8 cellular contexts compared by ENCODE assay signal in the genomic region with DNA sequence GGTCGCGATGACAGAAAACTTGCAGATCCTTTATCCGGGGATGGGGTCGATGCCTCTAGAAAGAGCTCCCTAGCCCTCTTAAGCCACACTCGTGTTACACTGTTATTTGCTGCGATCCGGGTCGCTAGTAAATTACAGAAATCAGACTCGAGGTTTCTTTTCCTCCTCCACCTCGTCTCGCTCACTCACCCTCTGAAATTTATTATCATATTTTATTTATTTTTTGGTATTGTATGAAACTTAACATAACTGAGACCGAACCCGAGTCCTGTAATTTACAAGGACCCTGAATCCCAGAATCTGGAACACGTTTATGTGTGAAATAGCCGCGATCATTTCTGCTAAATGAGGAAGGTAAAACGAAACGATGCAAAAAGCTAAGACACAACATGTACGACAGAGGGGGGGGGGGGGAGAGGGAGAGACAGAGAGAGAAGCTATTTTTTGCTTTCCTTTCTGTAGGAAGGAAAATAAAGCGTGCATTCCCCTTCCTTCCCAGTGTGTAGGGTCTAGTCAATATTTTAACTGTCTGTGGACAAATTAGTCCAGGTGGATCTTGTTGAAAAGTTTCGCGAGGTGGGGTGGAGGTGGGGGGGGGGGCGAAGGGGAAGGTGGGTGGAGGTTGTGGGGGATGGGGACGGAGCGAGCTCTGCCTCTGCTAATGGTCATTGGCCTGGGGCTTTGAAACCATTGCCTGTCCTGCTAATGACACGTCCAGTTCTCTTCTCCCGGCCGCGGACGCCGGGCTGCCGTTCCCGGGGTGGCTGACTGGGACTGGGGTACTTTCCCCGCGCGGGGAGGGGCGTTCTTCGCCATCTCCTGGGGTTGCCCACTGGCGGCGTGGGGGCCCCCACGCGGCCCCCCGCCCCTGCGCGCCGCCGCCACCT. TPM values are rescaled to one million over a fixed set of nuclear protein-coding genes. Genes with fewer than 3 reads are reported as not detected.
A peak's percentile ranks its signal among the peaks of the same experiment; 100 is the strongest.
DNase-seq lines count a peak whose midpoint lies in the region; ATAC-seq and TF ChIP-seq lines count a peak whose summit lies in the region.

No MANE protein-coding gene starts in this region.

- H3K4me1 ChIP-seq in OCI-LY7 (ENCODE audit: insufficient read depth, low read length, poor library complexity, severe bottlenecking) (peaks cover 57% of the 10 kb centered on the region), stomach smooth muscle (ENCODE audit: control insufficient read depth, insufficient read depth, low read length) (peaks cover 13% of the 10 kb centered on the region)

- no peaks in the 10 kb centered on the region for H3K9me2 ChIP-seq in OCI-LY7 (ENCODE audit: insufficient read depth, low read length)

- 0 out of 2 replicates have a peak, but pooled peaks cover 8% of the 10 kb centered on the region for H4K20me1 ChIP-seq in OCI-LY7 (ENCODE audit: insufficient read depth, low read length)

- H3K9ac ChIP-seq in stomach smooth muscle (ENCODE audit: low read length in 2 of 2) = peak overlapping the region; percentile 88 to 94

- H3K27ac ChIP-seq in OCI-LY7 (ENCODE audit: low read depth, low read length, poor library complexity, severe bottlenecking) (peak overlapping the region; percentile 82), stomach smooth muscle (ENCODE audit: low read length) (peak overlapping the region; percentile 88)

- POLR2A ChIA-PET in OCI-LY7 (lab: Charles Lee) = interaction anchor here (0.6 to 1.2 kb wide), 8 partner anchors 11 to 700 kb away, joined by 3 to 6 read pairs (median 4); no protein-coding TSS in a partner anchor

- intact Hi-C loops in OCI-LY7 (cut with micrococcal nuclease; ENCODE audit: unreplicated experiment) = loop anchor here (5.0 to 10.0 kb wide), 7 partner anchors 73 to 1267 kb away; a partner anchor contains a TSS

- H3K36me3 ChIP-seq in OCI-LY7 (ENCODE audit: insufficient read depth, low read length) (peaks cover 31% of the 10 kb centered on the region; the same call in 1 of the 2 replicates), stomach smooth muscle (ENCODE audit: control insufficient read depth in 2 of 2, insufficient read depth in 2 of 2, low read length in 2 of 2) (no peaks in the 10 kb centered on the region)

- H3K79me2 ChIP-seq in OCI-LY7 (ENCODE audit: insufficient read depth, low read depth, low read length) = peaks cover 53% of the 10 kb centered on the region

- CTCF ChIA-PET in OCI-LY7 (lab: Charles Lee; ENCODE audit: unreplicated experiment) = interaction anchor here (0.6 kb wide), 1 partner anchor 1124 kb away, joined by 4 read pairs; no protein-coding TSS in a partner anchor

- peak overlapping the region; percentile 98 for H3K4me2 ChIP-seq in OCI-LY7 (ENCODE audit: low read length)

- BruUV-seq in OCI-LY7 (replicated peaks; lab: Mats Ljungman, UMichigan) = no TSS peak

- peak overlapping the region; percentile 99 for H2AFZ ChIP-seq in OCI-LY7 (ENCODE audit: low read length)

- H3K27me3 ChIP-seq in stomach smooth muscle (ENCODE audit: control insufficient read depth in 1 of 2, insufficient read depth in 2 of 2, low read length in 2 of 2) = no peaks in the 10 kb centered on the region

- H3K9me3 ChIP-seq in OCI-LY7 (ENCODE audit: low read length) (no peaks in the 10 kb centered on the region), stomach smooth muscle (ENCODE audit: control insufficient read depth in 2 of 2, low read length in 2 of 2) (no peaks in the 10 kb centered on the region)

- peak; percentile 2 for DNase-seq in activated CD4-positive, CD25-positive, alpha-beta regulatory T cell treated with anti-CD3 and anti-CD28 coated beads, Interleukin-2, amount 50 U/mL, for 16 hours (ENCODE audit: low read depth, low spot score)
- DNase-seq in OCI-LY7 (ENCODE audit: low spot score) = peak; percentile 49
- peak; percentile 25 for DNase-seq in activated T-helper 1 cell treated with Interleukin-2 at 50 U/mL for 16 hours (ENCODE audit: low read depth)
- peak; percentile 49 for DNase-seq in fibroblast of gingiva (ENCODE audit: low read depth)
- peak; percentile 67 for DNase-seq in myocyte (ENCODE audit: low read depth)

- H3K4me3 ChIP-seq in OCI-LY7 (ENCODE audit: low read depth, low read length, poor library complexity, severe bottlenecking) = peak overlapping the region; percentile 89
- H3K4me3 ChIP-seq in stomach smooth muscle (ENCODE audit: low read length in 2 of 2) = peak overlapping the region; percentile 87 to 97

- no peak for ATAC-seq in activated CD4-positive, CD25-positive, alpha-beta regulatory T cell treated with anti-CD3 and anti-CD28 coated beads, Interleukin-2, amount 50 U/mL, for 24 hours
- no peak for ATAC-seq in HG03039 (IDR thresholded peaks at IDR 0.05; ENCODE audit: unreplicated experiment)

- no peak for TF ChIP-seq CTCF in OCI-LY7 (conservative IDR thresholded peaks at IDR 0.05; ENCODE audit: low read length)

RNA-seq across cellular contexts. Expression of a gene that starts 1.7 kb away (rescaled TPM):
- total RNA-seq in OCI-LY7 (2014; rRNA removed; shearing (Covaris generic)) = 20.2 and 27.0 TPM in 2 replicates
- total RNA-seq in OCI-LY7 (2022) (49.8 and 56.0 TPM in 2 replicates), myocyte (46.5 and 59.2 TPM in 2 replicates)
- 16.3 TPM for polyA plus RNA-seq in myocyte (2012)

Comparison
In these comparisons a context has a peak if more than half of its experiments do, and no peak if none do; other contexts are left out.
1. DNase-seq: peak in every context shown above with its lines; median percentile 67 in myocyte; 49 in OCI-LY7; 49 in fibroblast of gingiva; 25 in activated T-helper 1 cell treated with Interleukin-2 at 50 U/mL for 16 hours; 2 in activated CD4-positive, CD25-positive, alpha-beta regulatory T cell treated with anti-CD3 and anti-CD28 coated beads, Interleukin-2, amount 50 U/mL, for 16 hours.